ENCODE assay signal across 27 cellular contexts in the genomic region with DNA sequence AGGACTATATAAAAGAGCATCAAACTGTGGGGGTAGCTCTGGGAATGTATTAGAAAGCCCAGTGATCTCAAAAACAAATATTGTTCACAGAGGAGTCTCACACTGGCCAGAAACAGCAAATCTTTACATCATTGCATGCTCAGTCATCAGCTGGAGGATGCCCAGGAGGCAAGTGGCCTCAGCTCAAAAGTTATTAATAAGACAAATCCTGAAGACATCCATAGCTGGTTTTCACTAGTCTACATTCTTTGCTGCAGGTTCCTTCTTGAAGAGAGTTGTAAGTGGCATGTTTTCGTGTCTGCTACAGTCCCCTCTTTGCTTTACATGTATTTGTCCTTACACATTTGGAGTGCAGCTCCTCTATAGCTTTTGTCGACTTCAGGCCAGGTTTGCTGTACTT.
"Had no signal": no experiment of that assay in that cellular context is flagged by ENCODE, and none has a peak within 500 bp of the region (broad histone marks: within the 10 kb centered on the region; RNA-seq: fewer than 3 reads in every experiment).

No MANE protein-coding gene starts in this region.

- ATAC-seq: activated CD8-positive, alpha-beta memory T cell treated with anti-CD3 and anti-CD28 coated beads, Interleukin-2, amount 10 ng/mL, durations not matched to agents 7 days and 5 days; activated CD8-positive, alpha-beta T cell treated with anti-CD3 and anti-CD28 coated beads for 36 hours; effector memory CD8-positive, alpha-beta T cell; pancreas; psoas muscle; right cardiac atrium had no signal

- H3K9me3 ChIP-seq: colonic mucosa, esophagus muscularis mucosa, pancreas, psoas muscle, thyroid gland had no signal

- H3K36me3 ChIP-seq: colonic mucosa, esophagus muscularis mucosa, left ventricle myocardium inferior, pancreas, thyroid gland had no signal

- H3K4me3 ChIP-seq: colonic mucosa, dorsolateral prefrontal cortex, esophagus muscularis mucosa, left ventricle myocardium inferior, pancreas, psoas muscle, thyroid gland had no signal

- H3K4me3 Mint-ChIP-seq: activated CD4-positive, alpha-beta T cell treated with anti-CD3 and anti-CD28 coated beads, Interleukin-2, amount 10 ng/mL, durations not matched to agents 7 days and 5 days; activated CD8-positive, alpha-beta memory T cell treated with anti-CD3 and anti-CD28 coated beads, Interleukin-2, amount 10 ng/mL, durations not matched to agents 7 days and 5 days; activated CD8-positive, alpha-beta T cell treated with anti-CD3 and anti-CD28 coated beads for 36 hours; activated naive CD4-positive, alpha-beta T cell treated with anti-CD3 and anti-CD28 coated beads, Interleukin-2, amount 50 U/mL, for 24 hours; activated T-helper 1 cell treated with anti-CD3 and anti-CD28 coated beads, Interleukin-12 subunit alpha, Interleukin-12 subunit beta, Interleukin-2, Interleukin-4 antibody, amounts not matched to agents 30 ng/mL and 10 ng/mL and 1 ng/mL, durations not matched to agents 14 hours and 24 hours and 36 hours; effector memory CD8-positive, alpha-beta T cell; nephron; stimulated activated naive CD8-positive, alpha-beta T cell treated with anti-CD3 and anti-CD28 coated beads, Interleukin-15, Interleukin-2, amounts not matched to agents 100 ng/mL and 50 ng/mL, for 24 hours; T-helper 2 cell treated with Interferon-gamma antibody and Interleukin-4, amounts not matched to agents 5 μg/mL and 100 μg/mL, for 36 hours had no signal

- H3K27ac ChIP-seq: colonic mucosa, dorsolateral prefrontal cortex, esophagus muscularis mucosa, left ventricle myocardium inferior, pancreas, psoas muscle, thyroid gland, VCaP had no signal

- H3K27me3 ChIP-seq: colonic mucosa, dorsolateral prefrontal cortex, esophagus muscularis mucosa, pancreas, thyroid gland had no signal

- H3K27ac Mint-ChIP-seq: activated CD4-positive, alpha-beta T cell treated with anti-CD3 and anti-CD28 coated beads, Interleukin-2, amount 10 ng/mL, durations not matched to agents 7 days and 5 days; activated CD8-positive, alpha-beta memory T cell treated with anti-CD3 and anti-CD28 coated beads, Interleukin-2, amount 10 ng/mL, durations not matched to agents 7 days and 5 days; activated CD8-positive, alpha-beta T cell treated with anti-CD3 and anti-CD28 coated beads for 36 hours; activated naive CD4-positive, alpha-beta T cell treated with anti-CD3 and anti-CD28 coated beads, Interleukin-2, amount 50 U/mL, for 24 hours; activated T-helper 1 cell treated with anti-CD3 and anti-CD28 coated beads, Interleukin-12 subunit alpha, Interleukin-12 subunit beta, Interleukin-2, Interleukin-4 antibody, amounts not matched to agents 30 ng/mL and 10 ng/mL and 1 ng/mL, durations not matched to agents 14 hours and 24 hours and 36 hours; effector memory CD8-positive, alpha-beta T cell; nephron; stimulated activated naive CD8-positive, alpha-beta T cell treated with anti-CD3 and anti-CD28 coated beads, Interleukin-15, Interleukin-2, amounts not matched to agents 100 ng/mL and 50 ng/mL, for 24 hours; T-helper 2 cell treated with Interferon-gamma antibody and Interleukin-4, amounts not matched to agents 5 μg/mL and 100 μg/mL, for 36 hours had no signal

- H3K27me3 Mint-ChIP-seq: activated CD4-positive, alpha-beta T cell treated with anti-CD3 and anti-CD28 coated beads, Interleukin-2, amount 10 ng/mL, durations not matched to agents 7 days and 5 days; activated CD8-positive, alpha-beta T cell treated with anti-CD3 and anti-CD28 coated beads for 36 hours; activated naive CD4-positive, alpha-beta T cell treated with anti-CD3 and anti-CD28 coated beads, Interleukin-2, amount 50 U/mL, for 24 hours had no signal

- DNase-seq: activated CD4-positive, alpha-beta T cell treated with anti-CD3 and anti-CD28 coated beads, Interleukin-2, amount 10 ng/mL, durations not matched to agents 7 days and 5 days; activated CD4-positive, CD25-positive, alpha-beta regulatory T cell treated with anti-CD3 and anti-CD28 coated beads, Interleukin-2, amount 50 U/mL, for 72 hours; activated CD8-positive, alpha-beta memory T cell treated with anti-CD3 and anti-CD28 coated beads, Interleukin-2, amount 10 ng/mL, durations not matched to agents 7 days and 5 days; activated CD8-positive, alpha-beta T cell treated with anti-CD3 and anti-CD28 coated beads for 36 hours; activated gamma-delta T cell; activated T-cell treated with anti-CD3 and anti-CD28 coated beads for 4 hours; colonic mucosa; dorsolateral prefrontal cortex; effector memory CD8-positive, alpha-beta T cell; glutamatergic neuron; hippocampal formation; left ventricle myocardium inferior; midbrain; pancreas; psoas muscle; right cardiac atrium; stimulated activated CD4-positive, alpha-beta T cell treated with anti-CD3 and anti-CD28 coated beads, Interleukin-12 subunit alpha, Interleukin-12 subunit beta, amount 100 ng/mL, for 4 hours; stimulated activated CD4-positive, alpha-beta T cell treated with anti-CD3 and anti-CD28 coated beads, Interleukin-4, amount 100 ng/mL, for 4 hours; substantia nigra; thyroid gland had no signal

- H3K4me1 Mint-ChIP-seq: activated CD8-positive, alpha-beta memory T cell treated with anti-CD3 and anti-CD28 coated beads, Interleukin-2, amount 10 ng/mL, durations not matched to agents 7 days and 5 days; nephron had no signal

- H3K4me1 ChIP-seq: colonic mucosa, esophagus muscularis mucosa, left ventricle myocardium inferior, pancreas, psoas muscle, thyroid gland had no signal

- H3K36me3 Mint-ChIP-seq: activated naive CD4-positive, alpha-beta T cell treated with anti-CD3 and anti-CD28 coated beads, Interleukin-2, amount 50 U/mL, for 24 hours had no signal

- H3K9me3 Mint-ChIP-seq: activated CD8-positive, alpha-beta T cell treated with anti-CD3 and anti-CD28 coated beads for 36 hours; activated naive CD4-positive, alpha-beta T cell treated with anti-CD3 and anti-CD28 coated beads, Interleukin-2, amount 50 U/mL, for 24 hours; activated T-helper 1 cell treated with anti-CD3 and anti-CD28 coated beads, Interleukin-12 subunit alpha, Interleukin-12 subunit beta, Interleukin-2, Interleukin-4 antibody, amounts not matched to agents 30 ng/mL and 10 ng/mL and 1 ng/mL, durations not matched to agents 14 hours and 24 hours and 36 hours; effector memory CD8-positive, alpha-beta T cell; stimulated activated naive CD8-positive, alpha-beta T cell treated with anti-CD3 and anti-CD28 coated beads, Interleukin-15, Interleukin-2, amounts not matched to agents 100 ng/mL and 50 ng/mL, for 24 hours had no signal
